Comparison of ENCODE assay signal across 17 cellular contexts in the genomic region with DNA sequence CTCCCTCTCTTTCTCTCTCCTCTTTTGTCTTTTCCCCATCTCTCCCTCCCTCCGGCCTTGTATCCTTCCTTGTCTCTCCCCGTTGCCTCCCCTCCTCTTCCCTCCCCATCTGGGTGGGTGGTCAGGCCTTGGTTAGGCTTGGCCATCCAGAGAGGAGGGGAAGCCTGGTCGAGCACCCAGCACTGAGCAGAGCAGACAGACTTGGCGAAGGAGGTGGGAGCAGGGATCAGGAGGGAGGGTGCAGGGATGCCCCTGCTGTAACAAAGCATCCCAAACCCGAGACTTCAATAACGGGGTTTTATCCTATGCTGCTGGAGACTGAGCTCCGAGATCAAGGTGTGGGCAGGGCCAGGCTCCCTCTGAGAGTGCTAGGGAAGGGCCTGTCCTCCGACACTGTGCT.
A peak's percentile ranks its signal among the peaks of the same experiment; 100 is the strongest.
DNase-seq lines count a peak whose midpoint lies in the region; ATAC-seq and TF ChIP-seq lines count a peak whose summit lies in the region.
"Had no signal": no experiment of that assay in that cellular context is flagged by ENCODE, and none has a peak within 500 bp of the region (broad histone marks: within the 10 kb centered on the region; RNA-seq: fewer than 3 reads in every experiment).

No MANE protein-coding gene starts in this region.

- DNase-seq in caudate nucleus (lab: John Stamatoyannopoulos, UW) (no peak), neural progenitor cell (ENCODE audit: low spot score) (no peak), sigmoid colon (peak; percentile 27), upper lobe of right lung (peak; percentile 33), NCI-H146 (lab: John Stamatoyannopoulos, UW) (no peak)
- DNase-seq in activated CD4-positive, alpha-beta T cell treated with anti-CD3 and anti-CD28 coated beads for 1 hour, result no peak
- no peak for DNase-seq in NK-92 treated with Interleukin-12 subunit alpha and Interleukin-12 subunit beta, amount 100 ng/mL, for 24 hours (lab: John Stamatoyannopoulos, UW)
- DNase-seq: Calu3; CD8-positive, alpha-beta T cell; DMS79 treated with DMSO at 0.1 percent for 48 hours; GF-D8; HCEC 1CT; IMR-90 had no signal

- no peak overlapping the region for H3K4me3 Mint-ChIP-seq in neural progenitor cell
- H3K4me3 Mint-ChIP-seq: B cell; CD8-positive, alpha-beta T cell; GM23338 had no signal

- TF ChIP-seq EP300 in sigmoid colon (IDR thresholded peaks at IDR 0.05), result no peak

- no peak overlapping the region for H2AFZ ChIP-seq in neural progenitor cell (replicated peaks)
- H2AFZ ChIP-seq: GM23338 had no signal

- H3K4me1 ChIP-seq in neural progenitor cell (peaks cover 11% of the 10 kb centered on the region), sigmoid colon (no peaks in the 10 kb centered on the region), upper lobe of right lung (no peaks in the 10 kb centered on the region)
- H3K4me1 ChIP-seq: BLaER1 treated with 17β-estradiol and CSF1 and Interleukin-3, amounts not matched to agents 10 nM and 100 nM had no signal

- peaks cover 10% of the 10 kb centered on the region for H3K4me1 Mint-ChIP-seq in neural progenitor cell
- H3K4me1 Mint-ChIP-seq: GM23338 had no signal

- no peak overlapping the region for H3K9ac ChIP-seq in neural progenitor cell
- H3K9ac ChIP-seq: BLaER1 treated with 17β-estradiol and CSF1 and Interleukin-3, amounts not matched to agents 10 nM and 100 nM had no signal

- peaks cover 16% of the 10 kb centered on the region for H3K9me3 Mint-ChIP-seq in neural progenitor cell
- H3K9me3 Mint-ChIP-seq: CD8-positive, alpha-beta T cell had no signal

- H3K27ac ChIP-seq in caudate nucleus (ENCODE audit: low read depth, low read length) (peak overlapping the region; percentile 44), neural progenitor cell (no peak overlapping the region), sigmoid colon (no peak overlapping the region), upper lobe of right lung (no peak overlapping the region)
- H3K27ac ChIP-seq: BLaER1 treated with 17β-estradiol and CSF1 and Interleukin-3, amounts not matched to agents 10 nM and 100 nM had no signal

- no peak overlapping the region for H3K4me2 ChIP-seq in neural progenitor cell
- H3K4me2 ChIP-seq: BLaER1 treated with 17β-estradiol and CSF1 and Interleukin-3, amounts not matched to agents 10 nM and 100 nM; GM23338 had no signal

- H3K27me3 Mint-ChIP-seq in neural progenitor cell (ENCODE audit: insufficient read depth, low read depth), result peaks cover 6% of the 10 kb centered on the region

- H3K4me3 ChIP-seq in neural progenitor cell (no peak overlapping the region), sigmoid colon (no peak overlapping the region), upper lobe of right lung (no peak overlapping the region)
- H3K4me3 ChIP-seq: BLaER1 treated with 17β-estradiol and CSF1 and Interleukin-3, amounts not matched to agents 10 nM and 100 nM; GM12878; GM23338 had no signal

- H3F3A ChIP-seq in neural progenitor cell (ENCODE audit: low read depth), result no peaks in the 10 kb centered on the region

- H3K36me3 Mint-ChIP-seq in neural progenitor cell, result no peaks in the 10 kb centered on the region
- H3K36me3 Mint-ChIP-seq: CD8-positive, alpha-beta T cell had no signal

- no peak for TF ChIP-seq POLR2A in sigmoid colon (IDR thresholded peaks at IDR 0.05)

- peak overlapping the region; percentile 53 for H3K27ac Mint-ChIP-seq in neural progenitor cell
- H3K27ac Mint-ChIP-seq: B cell; CD8-positive, alpha-beta T cell; GM23338 had no signal

- 84 to 87% methylated on average over 8 of the region's 8 CpGs for WGBS in sigmoid colon, 2 donors

- no peaks in the 10 kb centered on the region for H4K20me1 ChIP-seq in neural progenitor cell (ENCODE audit: low read depth)
- H4K20me1 ChIP-seq: BLaER1 treated with 17β-estradiol and CSF1 and Interleukin-3, amounts not matched to agents 10 nM and 100 nM had no signal

- H3K79me2 ChIP-seq in neural progenitor cell (ENCODE audit: low read depth), result no peaks in the 10 kb centered on the region

- intact Hi-C loops in sigmoid colon (cut with DNase I) (no loop called here), upper lobe of right lung (cut with DNase I) (no loop called here)

- no peak for ATAC-seq in upper lobe of right lung
- ATAC-seq: CD8-positive, alpha-beta T cell; GM12878; GM23338 had no signal

- H3K27me3 ChIP-seq in neural progenitor cell (no peaks in the 10 kb centered on the region), sigmoid colon (peaks cover 0 to 24% (median 0%) of the 10 kb centered on the region in 3 donors), upper lobe of right lung (peaks cover 10% of the 10 kb centered on the region)
- H3K27me3 ChIP-seq: BLaER1 treated with 17β-estradiol and CSF1 and Interleukin-3, amounts not matched to agents 10 nM and 100 nM had no signal

- no peaks in the 10 kb centered on the region for H3K9me3 ChIP-seq in neural progenitor cell (ENCODE audit: low read depth)
- H3K9me3 ChIP-seq in sigmoid colon, result no peaks in the 10 kb centered on the region
- H3K9me3 ChIP-seq in upper lobe of right lung, result no peaks in the 10 kb centered on the region

- no peak for TF ChIP-seq CTCF in neural progenitor cell (IDR thresholded peaks at IDR 0.05)
- no peak for TF ChIP-seq CTCF in sigmoid colon (IDR thresholded peaks at IDR 0.05)
- no peak for TF ChIP-seq CTCF in upper lobe of right lung (IDR thresholded peaks at IDR 0.05)

- H3K36me3 ChIP-seq in neural progenitor cell, result no peaks in the 10 kb centered on the region
- H3K36me3 ChIP-seq in sigmoid colon, result no peaks in the 10 kb centered on the region
- H3K36me3 ChIP-seq in upper lobe of right lung, result no peaks in the 10 kb centered on the region
- H3K36me3 ChIP-seq: BLaER1 treated with 17β-estradiol and CSF1 and Interleukin-3, amounts not matched to agents 10 nM and 100 nM had no signal

Comparison
In these comparisons a context has a peak if more than half of its experiments do, and no peak if none do; other contexts are left out.
1. DNase-seq: peak in sigmoid colon (single experiment) and upper lobe of right lung (single experiment); none in caudate nucleus (0 of 61), neural progenitor cell (single experiment), activated CD4-positive, alpha-beta T cell treated with anti-CD3 and anti-CD28 coated beads for 1 hour (single experiment), NCI-H146 (single experiment) and NK-92 treated with Interleukin-12 subunit alpha and Interleukin-12 subunit beta, amount 100 ng/mL, for 24 hours (single experiment).